8 cellular contexts compared by ENCODE assay signal in genomic region chr19:797528-798414, GRCh38. TPM values are rescaled to one million over a fixed set of nuclear protein-coding genes. Genes with fewer than 3 reads are reported as not detected.
DNase-seq lines count a peak whose midpoint lies in the region; ATAC-seq and TF ChIP-seq lines count a peak whose summit lies in the region.

No MANE protein-coding gene starts in this region.

- H3K27ac ChIP-seq in HL-60 (replicated peaks) = peak overlapping the region; percentile 95

- H3K27ac Mint-ChIP-seq in endothelial cell (ENCODE audit: unreplicated experiment) = peak overlapping the region; percentile 98

- peak; percentile 96 for DNase-seq in CD1c-positive myeloid dendritic cell (ENCODE audit: extremely low spot score)
- DNase-seq in HL-60 (ENCODE audit: low read depth in 1 of 2, low spot score in 1 of 2) = peak; percentile 79 to 82
- peak; percentile 74 to 90 for DNase-seq in NOMO-1 (lab: John Stamatoyannopoulos, UW; ENCODE audit: unreplicated experiment in 2 of 2)
- DNase-seq in activated CD8-positive, alpha-beta memory T cell treated with anti-CD3 and anti-CD28 coated beads, Interleukin-2, amount 50 U/mL, for 24 hours (ENCODE audit: extremely low read depth) = peak; percentile 63
- DNase-seq in endothelial cell (ENCODE audit: low spot score) = peak; percentile 88
- peak; percentile 81 for DNase-seq in midbrain (lab: John Stamatoyannopoulos, UW)
- peak; percentile 67 to 77 for DNase-seq in stimulated activated CD8-positive, alpha-beta memory T cell treated with anti-CD3 and anti-CD28 coated beads, Interleukin-15, amount 100 ng/mL, for 4 hours (ENCODE audit: low read depth in 2 of 2)

- TF ChIP-seq CTCF in HL-60 (IDR thresholded peaks at IDR 0.05; ENCODE audit: insufficient read depth, low read length) (no peak), endothelial cell (IDR thresholded peaks at IDR 0.05; ENCODE audit: unreplicated experiment) (no peak)

- H3K4me1 Mint-ChIP-seq in endothelial cell (ENCODE audit: unreplicated experiment) = peaks cover 31% of the 10 kb centered on the region

- peaks cover 26% of the 10 kb centered on the region for H3K36me3 Mint-ChIP-seq in endothelial cell (ENCODE audit: low read depth, unreplicated experiment)

- no peaks in the 10 kb centered on the region for H3K9me3 Mint-ChIP-seq in endothelial cell (ENCODE audit: unreplicated experiment)

- H3K27me3 Mint-ChIP-seq in endothelial cell (ENCODE audit: unreplicated experiment) = peaks cover 21% of the 10 kb centered on the region

- no peaks in the 10 kb centered on the region for H3K27me3 ChIP-seq in HL-60 (ENCODE audit: insufficient read depth, poor library complexity, severe bottlenecking)

- ATAC-seq in GM19455 (IDR thresholded peaks at IDR 0.05; ENCODE audit: unreplicated experiment) = peak; percentile 37

- peak overlapping the region; percentile 97 for H3K4me3 Mint-ChIP-seq in endothelial cell (ENCODE audit: unreplicated experiment)

- peak overlapping the region; percentile 98 for H3K4me3 ChIP-seq in HL-60 (replicated peaks; ENCODE audit: insufficient read depth, low read length)

RNA-seq across cellular contexts. Expression of gene PTBP1, which starts 0.5 kb away (rescaled TPM):
- 614 TPM for total RNA-seq in endothelial cell (ENCODE audit: unreplicated experiment)

RNA-seq across cellular contexts. Expression of gene PLPPR3, which starts 24.0 kb away (rescaled TPM):
- total RNA-seq in endothelial cell (ENCODE audit: unreplicated experiment) = 17.6 TPM

RNA-seq across cellular contexts. Expression of gene AZU1, which starts 29.9 kb away (rescaled TPM):
- 0.21 TPM for total RNA-seq in endothelial cell (ENCODE audit: unreplicated experiment)

RNA-seq across cellular contexts. Expression of gene PRTN3, which starts 43.0 kb away (rescaled TPM):
- total RNA-seq in endothelial cell (ENCODE audit: unreplicated experiment) = not detected

RNA-seq across cellular contexts. Expression of gene MISP, which starts 46.9 kb away (rescaled TPM):
- total RNA-seq in endothelial cell (ENCODE audit: unreplicated experiment) = not detected

Comparison
In these comparisons a context has a peak if more than half of its experiments do, and no peak if none do; other contexts are left out.
1. Peak in every context shown above with its lines: DNase-seq, ATAC-seq, H3K4me3 ChIP-seq and H3K27ac ChIP-seq.